20 cellular contexts compared by ENCODE assay signal in genomic region chr14:66281036-66281776, GRCh38.
DNase-seq lines count a peak whose midpoint lies in the region; ATAC-seq, FAIRE-seq and TF ChIP-seq lines count a peak whose summit lies in the region.
"Had no signal": no experiment of that assay in that cellular context is flagged by ENCODE, and none has a peak within 500 bp of the region (broad histone marks: within the 10 kb centered on the region; RNA-seq: fewer than 3 reads in every experiment).

No MANE protein-coding gene starts in this region.

- H3K4me1 ChIP-seq in heart right ventricle = peaks cover 0 to 11% (median 0%) of the 10 kb centered on the region in 9 donors
- no peaks in the 10 kb centered on the region for H3K4me1 ChIP-seq in pancreas
- peaks cover 7 to 8% of the 10 kb centered on the region in 2 donors for H3K4me1 ChIP-seq in uterus

- H3K9me3 ChIP-seq in heart right ventricle = peaks cover 0 to 7% (median 0%) of the 10 kb centered on the region in 11 donors
- no peaks in the 10 kb centered on the region for H3K9me3 ChIP-seq in pancreas
- no peaks in the 10 kb centered on the region for H3K9me3 ChIP-seq in uterus
- H3K9me3 ChIP-seq: MG63 had no signal

- H3K27ac ChIP-seq in heart right ventricle = peak overlapping the region in 5 of 10 donors; percentile 1 to 43 (median 17)
- H3K27ac ChIP-seq in pancreas = no peak overlapping the region
- H3K27ac ChIP-seq in uterus = peak overlapping the region; percentile 76 to 82
- H3K27ac ChIP-seq: cardiac muscle cell, RWPE1 had no signal

- DNase-seq in cardiac fibroblast (ENCODE audit: low read depth in 2 of 2) (peak; percentile 5 to 23), heart right ventricle (peak; percentile 25 to 48), pancreas (peak in 1 of 6 donors; percentile 8), uterus (peak; percentile 81 to 85), occipital lobe (lab: John Stamatoyannopoulos, UW) (no peak)
- DNase-seq: activated CD4-positive, alpha-beta memory T cell treated with anti-CD3 and anti-CD28 coated beads for 36 hours; activated T-cell treated with anti-CD3 and anti-CD28 coated beads, Interleukin-2, amount 50 U/mL, for 48 hours; AML-193; EL; IMR-90; MG63; naive thymus-derived CD8-positive, alpha-beta T cell; NCI-H1694; NCI-H226; NK-92 treated with Interleukin-12 subunit alpha and Interleukin-12 subunit beta, amount 100 ng/mL, for 24 hours had no signal

- FAIRE-seq in pancreas (lab: Jason Lieb, UNC) = no peak

- 57 to 68% methylated on average over 9 of the region's 9 CpGs for WGBS in heart right ventricle, 2 donors
- WGBS in pancreas, 2 donors = 79 to 81% methylated on average over 9 of the region's 9 CpGs

- TF ChIP-seq POLR2A in uterus (IDR thresholded peaks at IDR 0.05) = no peak

- TF ChIP-seq CTCF in cardiac fibroblast (IDR thresholded peaks at IDR 0.05; ENCODE audit: low read depth, low read length) = no peak
- no peak for TF ChIP-seq CTCF in heart right ventricle (IDR thresholded peaks at IDR 0.05)
- TF ChIP-seq CTCF in pancreas (IDR thresholded peaks at IDR 0.05) = no peak
- TF ChIP-seq CTCF in uterus (IDR thresholded peaks at IDR 0.05) = no peak

- no peaks in the 10 kb centered on the region for H3K27me3 ChIP-seq in heart right ventricle
- no peaks in the 10 kb centered on the region for H3K27me3 ChIP-seq in pancreas
- no peaks in the 10 kb centered on the region for H3K27me3 ChIP-seq in uterus
- H3K27me3 ChIP-seq: cardiac muscle cell, MG63 had no signal

- ATAC-seq in heart right ventricle (peak in 6 of 8 donors; percentile 48 to 85 (median 72)), pancreas (peak in 3 of 4 donors; percentile 13 to 53 (median 27)), HG02588 (IDR thresholded peaks at IDR 0.05; ENCODE audit: unreplicated experiment) (no peak), GM21737 (IDR thresholded peaks at IDR 0.05; ENCODE audit: unreplicated experiment) (no peak)
- ATAC-seq: naive thymus-derived CD8-positive, alpha-beta T cell had no signal

- no peaks in the 10 kb centered on the region for H3K36me3 ChIP-seq in heart right ventricle
- no peaks in the 10 kb centered on the region for H3K36me3 ChIP-seq in pancreas
- H3K36me3 ChIP-seq in uterus = no peaks in the 10 kb centered on the region
- H3K36me3 ChIP-seq: cardiac muscle cell, MG63 had no signal

- intact Hi-C loops in heart right ventricle (cut with DNase I) (no loop called here), pancreas (cut with DNase I) (no loop called here), uterus (cut with DNase I; ENCODE audit: low total_unique reads) (no loop called here)

- H3K4me3 ChIP-seq in cardiac fibroblast (replicated peaks in 1 of 2; ENCODE audit: low read depth in 2 of 2, low read length in 2 of 2) (no peak overlapping the region), heart right ventricle (no peak overlapping the region), pancreas (no peak overlapping the region), uterus (no peak overlapping the region)
- H3K4me3 ChIP-seq: cardiac muscle cell, lung, MG63 had no signal

Comparison
In these comparisons a context has a peak if more than half of its experiments do, and no peak if none do; other contexts are left out.
1. ATAC-seq: peak in heart right ventricle (6 of 8) and pancreas (3 of 4); none in HG02588 (single experiment) and GM21737 (single experiment).
2. H3K27ac ChIP-seq: peak in uterus (2 of 2); none in pancreas (0 of 4).